ENCODE assay signal across 8 cellular contexts in the genomic region with DNA sequence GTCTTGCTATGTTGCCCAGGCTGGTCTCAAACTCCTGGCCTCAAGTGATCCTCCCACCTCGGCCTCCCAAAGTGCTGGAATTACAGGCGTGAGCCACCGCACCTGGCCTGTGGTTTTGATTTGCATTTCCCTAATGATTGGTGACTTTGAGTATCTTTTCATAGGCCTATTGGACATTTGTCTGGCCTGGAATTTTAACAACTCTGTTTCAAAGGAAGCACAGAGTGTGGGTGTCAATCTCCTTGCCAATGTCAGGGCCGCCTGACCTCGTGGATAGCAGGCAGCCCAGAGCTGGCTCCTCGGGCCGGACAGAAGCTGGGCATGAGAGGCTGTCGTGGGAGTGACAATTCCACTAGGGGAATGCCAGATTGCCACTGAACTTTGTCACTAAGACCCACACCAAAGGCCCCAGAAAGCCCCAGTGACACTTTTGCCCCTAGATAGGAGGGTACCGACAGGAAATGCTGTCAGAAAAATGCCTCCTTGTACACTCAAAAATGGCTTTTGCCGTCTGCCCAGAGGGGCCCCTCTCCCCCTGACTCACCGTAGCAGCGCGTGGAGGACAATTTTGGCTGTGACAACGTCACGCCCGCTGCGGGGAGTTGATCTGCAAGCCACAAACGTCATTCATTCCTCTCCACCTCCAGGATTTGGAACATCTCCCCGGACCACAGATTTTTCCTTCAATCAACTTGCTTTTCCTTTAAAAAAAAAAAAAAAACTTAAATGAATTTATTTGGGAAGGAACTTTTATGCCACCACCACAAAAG. TPM values are rescaled to one million over a fixed set of nuclear protein-coding genes. Genes with fewer than 3 reads are reported as not detected.
DNase-seq lines count a peak whose midpoint lies in the region; ATAC-seq and TF ChIP-seq lines count a peak whose summit lies in the region.

No MANE protein-coding gene starts in this region.

- peak overlapping the region; percentile 100 for H3K27ac ChIP-seq in CD8-positive, alpha-beta T cell (ENCODE audit: low read depth, low read length)
- H3K27ac ChIP-seq in stomach smooth muscle (ENCODE audit: low read length) (peak overlapping the region; percentile 55), PC-3 (ENCODE audit: low read length) (no peak overlapping the region)

- H3K36me3 Mint-ChIP-seq in CD8-positive, alpha-beta T cell: peaks cover 2% of the 10 kb centered on the region
- H3K36me3 Mint-ChIP-seq in activated naive CD8-positive, alpha-beta T cell treated with anti-CD3 and anti-CD28 coated beads for 36 hours: peaks cover 12% of the 10 kb centered on the region
- H3K36me3 Mint-ChIP-seq in naive thymus-derived CD8-positive, alpha-beta T cell: no peaks in the 10 kb centered on the region

- CTCF ChIA-PET in CD8-positive, alpha-beta T cell (lab: Charles Lee): interaction anchor here (0.9 to 10.6 kb wide), 4 partner anchors 12 to 32 kb away, joined by 3 to 118 read pairs (median 6); a partner anchor contains a TSS
- CTCF ChIA-PET in PC-3 (lab: Charles Lee): interaction anchor here (0.6 kb wide), 1 partner anchor 10 kb away, joined by 6 read pairs; no protein-coding TSS in a partner anchor

- no peaks in the 10 kb centered on the region for H3K9me2 ChIP-seq in PC-3 (replicated peaks; ENCODE audit: low read length)

- no peaks in the 10 kb centered on the region for H3K27me3 Mint-ChIP-seq in CD8-positive, alpha-beta T cell (ENCODE audit: low read depth)
- no peaks in the 10 kb centered on the region for H3K27me3 Mint-ChIP-seq in activated naive CD8-positive, alpha-beta T cell treated with anti-CD3 and anti-CD28 coated beads for 36 hours
- no peaks in the 10 kb centered on the region for H3K27me3 Mint-ChIP-seq in naive thymus-derived CD8-positive, alpha-beta T cell

- no peak overlapping the region for H3K9ac ChIP-seq in stomach smooth muscle (ENCODE audit: low read length in 2 of 2)
- no peak overlapping the region for H3K9ac ChIP-seq in PC-3 (ENCODE audit: low read length)

- peaks cover 72% of the 10 kb centered on the region for H3K4me1 Mint-ChIP-seq in CD8-positive, alpha-beta T cell (ENCODE audit: low read depth)
- H3K4me1 Mint-ChIP-seq in activated naive CD8-positive, alpha-beta T cell treated with anti-CD3 and anti-CD28 coated beads for 36 hours: peaks cover 72% of the 10 kb centered on the region
- peaks cover 27 to 89% (median 70%) of the 10 kb centered on the region in 4 donors for H3K4me1 Mint-ChIP-seq in naive thymus-derived CD8-positive, alpha-beta T cell

- no TSS peak for BruUV-seq in PC-3 (replicated peaks; lab: Mats Ljungman, UMichigan)

- no peaks in the 10 kb centered on the region for H3K36me3 ChIP-seq in CD8-positive, alpha-beta T cell (ENCODE audit: insufficient read depth, low read length)
- H3K36me3 ChIP-seq in stomach smooth muscle (ENCODE audit: control insufficient read depth in 2 of 2, insufficient read depth in 2 of 2, low read length in 2 of 2) (no peaks in the 10 kb centered on the region), PC-3 (ENCODE audit: low read depth, low read length) (no peaks in the 10 kb centered on the region)

- no peaks in the 10 kb centered on the region for H3K27me3 ChIP-seq in CD8-positive, alpha-beta T cell (ENCODE audit: insufficient read depth, low read length)
- no peaks in the 10 kb centered on the region for H3K27me3 ChIP-seq in stomach smooth muscle (ENCODE audit: control insufficient read depth in 1 of 2, insufficient read depth in 2 of 2, low read length in 2 of 2)
- no peaks in the 10 kb centered on the region for H3K27me3 ChIP-seq in PC-3 (ENCODE audit: low read length)

- peak; percentile 62 to 95 (median 75) for DNase-seq in CD8-positive, alpha-beta T cell
- DNase-seq in SW480 (ENCODE audit: low spot score): peak; percentile 62
- DNase-seq in activated naive CD8-positive, alpha-beta T cell treated with anti-CD3 and anti-CD28 coated beads for 36 hours: peak; percentile 93
- peak; percentile 69 to 93 (median 87) for DNase-seq in naive thymus-derived CD8-positive, alpha-beta T cell
- DNase-seq in PC-3: no peak
- no peak for DNase-seq in dermis blood vessel endothelial cell

- TF ChIP-seq CTCF in CD8-positive, alpha-beta T cell (IDR thresholded peaks at IDR 0.05): no peak
- no peak for TF ChIP-seq CTCF in PC-3 (conservative IDR thresholded peaks at IDR 0.05; ENCODE audit: low read depth, low read length)

- POLR2A ChIA-PET in CD8-positive, alpha-beta T cell (lab: Charles Lee): interaction anchor here (1.3 to 3.6 kb wide), 2 partner anchors 8 to 12 kb away, joined by 3 to 46 read pairs; a partner anchor contains a TSS
- POLR2A ChIA-PET in naive thymus-derived CD8-positive, alpha-beta T cell (lab: Charles Lee): interaction anchor here (0.5 to 13.6 kb wide), 8 partner anchors 8 to 952 kb away, joined by 3 to 360 read pairs (median 6); a partner anchor contains a TSS
- POLR2A ChIA-PET in PC-3 (lab: Charles Lee; ENCODE audit: unreplicated experiment): no interaction called here

- H3K4me3 ChIP-seq in CD8-positive, alpha-beta T cell (ENCODE audit: low read depth, low read length): peak overlapping the region; percentile 69
- no peak overlapping the region for H3K4me3 ChIP-seq in stomach smooth muscle (ENCODE audit: low read length in 2 of 2)
- H3K4me3 ChIP-seq in PC-3 (ENCODE audit: low read length): no peak overlapping the region

- H2AFZ ChIP-seq in PC-3 (ENCODE audit: low read length): no peak overlapping the region

- H3K9me3 ChIP-seq in CD8-positive, alpha-beta T cell (ENCODE audit: low read length): no peaks in the 10 kb centered on the region
- H3K9me3 ChIP-seq in stomach smooth muscle (ENCODE audit: control insufficient read depth in 2 of 2, low read length in 2 of 2): no peaks in the 10 kb centered on the region
- H3K9me3 ChIP-seq in PC-3 (ENCODE audit: low read length): no peaks in the 10 kb centered on the region

- ATAC-seq in CD8-positive, alpha-beta T cell: peak; percentile 65
- peak; percentile 56 to 72 for ATAC-seq in naive thymus-derived CD8-positive, alpha-beta T cell
- ATAC-seq in GM21576 (IDR thresholded peaks at IDR 0.05; ENCODE audit: unreplicated experiment) (no peak), PC-3 (no peak)

- no peak overlapping the region for H3K4me2 ChIP-seq in PC-3 (ENCODE audit: low read length)

- peak overlapping the region; percentile 80 for H3K4me3 Mint-ChIP-seq in CD8-positive, alpha-beta T cell
- peak overlapping the region; percentile 81 for H3K4me3 Mint-ChIP-seq in activated naive CD8-positive, alpha-beta T cell treated with anti-CD3 and anti-CD28 coated beads for 36 hours
- peak overlapping the region; percentile 78 to 91 (median 88) for H3K4me3 Mint-ChIP-seq in naive thymus-derived CD8-positive, alpha-beta T cell

- H3K79me2 ChIP-seq in PC-3 (ENCODE audit: low read length): no peaks in the 10 kb centered on the region

- no peaks in the 10 kb centered on the region for H3K9me3 Mint-ChIP-seq in CD8-positive, alpha-beta T cell
- H3K9me3 Mint-ChIP-seq in activated naive CD8-positive, alpha-beta T cell treated with anti-CD3 and anti-CD28 coated beads for 36 hours: peaks cover 5% of the 10 kb centered on the region
- no peaks in the 10 kb centered on the region for H3K9me3 Mint-ChIP-seq in naive thymus-derived CD8-positive, alpha-beta T cell

- H4K20me1 ChIP-seq in PC-3 (ENCODE audit: low read length): no peaks in the 10 kb centered on the region

- H3K4me1 ChIP-seq in CD8-positive, alpha-beta T cell (ENCODE audit: insufficient read depth, low read length): peaks cover 86% of the 10 kb centered on the region
- peaks cover 7% of the 10 kb centered on the region for H3K4me1 ChIP-seq in stomach smooth muscle (ENCODE audit: control insufficient read depth, insufficient read depth, low read length)
- H3K4me1 ChIP-seq in PC-3 (ENCODE audit: insufficient read depth, low read length): peaks cover 3% of the 10 kb centered on the region

- peak overlapping the region; percentile 100 for H3K27ac Mint-ChIP-seq in CD8-positive, alpha-beta T cell
- peak overlapping the region; percentile 100 for H3K27ac Mint-ChIP-seq in activated naive CD8-positive, alpha-beta T cell treated with anti-CD3 and anti-CD28 coated beads for 36 hours
- peak overlapping the region; percentile 89 to 100 (median 100) for H3K27ac Mint-ChIP-seq in naive thymus-derived CD8-positive, alpha-beta T cell

- intact Hi-C loops in CD8-positive, alpha-beta T cell (cut with DNase I, micrococcal nuclease): loop anchor here (1.0 to 5.0 kb wide), 4 partner anchors 12 to 232 kb away; a partner anchor contains a TSS
- intact Hi-C loops in PC-3 (cut with micrococcal nuclease): loop anchor here (5.0 kb wide), 1 partner anchor 33 kb away; no protein-coding TSS in a partner anchor

- no peaks in the 10 kb centered on the region for H3F3A ChIP-seq in PC-3 (ENCODE audit: low read length, unreplicated experiment)

RNA-seq across cellular contexts. Expression of a gene that starts 11.7 kb away (rescaled TPM):
- 100 to 1,000 TPM; 822 to 834 TPM for total RNA-seq in CD8-positive, alpha-beta T cell
- 100 to 1,000 TPM; 219 to 223 TPM for total RNA-seq in activated naive CD8-positive, alpha-beta T cell treated with anti-CD3 and anti-CD28 coated beads for 36 hours
- 100 to 1,000 TPM; 112 to 116 TPM for total RNA-seq in naive thymus-derived CD8-positive, alpha-beta T cell
- polyA plus RNA-seq in naive thymus-derived CD8-positive, alpha-beta T cell: 100 to 1,000 TPM; 122 to 164 (median 158) TPM
- total RNA-seq in PC-3 (2014; rRNA removed) (105 and 120 TPM in 2 replicates), dermis blood vessel endothelial cell (5.3 and 12.7 TPM in 2 replicates)

RNA-seq across cellular contexts. Expression of a gene that starts 49.6 kb away (rescaled TPM):
- total RNA-seq in CD8-positive, alpha-beta T cell: 100 to 1,000 TPM; 342 to 372 TPM
- total RNA-seq in activated naive CD8-positive, alpha-beta T cell treated with anti-CD3 and anti-CD28 coated beads for 36 hours: 100 to 1,000 TPM; 300 to 306 TPM
- total RNA-seq in naive thymus-derived CD8-positive, alpha-beta T cell: 100 to 1,000 TPM; 158 to 165 TPM
- 100 to 1,000 TPM in 2 of 3 donors, 10 to 100 TPM in 1; 96.0 to 136 (median 106) TPM for polyA plus RNA-seq in naive thymus-derived CD8-positive, alpha-beta T cell
- total RNA-seq in PC-3 (2014; rRNA removed): 308 and 311 TPM in 2 replicates
- total RNA-seq in dermis blood vessel endothelial cell: 104 and 123 TPM in 2 replicates

Comparison
In these comparisons a context has a peak if more than half of its experiments do, and no peak if none do; other contexts are left out.
1. ATAC-seq: peak in CD8-positive, alpha-beta T cell (single experiment) and naive thymus-derived CD8-positive, alpha-beta T cell (2 of 2); none in GM21576 (single experiment) and PC-3 (single experiment).
2. DNase-seq: peak in CD8-positive, alpha-beta T cell (7 of 7), SW480 (single experiment), activated naive CD8-positive, alpha-beta T cell treated with anti-CD3 and anti-CD28 coated beads for 36 hours (single experiment) and naive thymus-derived CD8-positive, alpha-beta T cell (10 of 10); none in PC-3 (single experiment) and dermis blood vessel endothelial cell (single experiment).
3. Peak in every context shown above with its lines, with median percentiles within 50 percentile points of each other: H3K27ac Mint-ChIP-seq and H3K4me3 Mint-ChIP-seq.